ENCODE assay signal across 17 cellular contexts in the genomic region with DNA sequence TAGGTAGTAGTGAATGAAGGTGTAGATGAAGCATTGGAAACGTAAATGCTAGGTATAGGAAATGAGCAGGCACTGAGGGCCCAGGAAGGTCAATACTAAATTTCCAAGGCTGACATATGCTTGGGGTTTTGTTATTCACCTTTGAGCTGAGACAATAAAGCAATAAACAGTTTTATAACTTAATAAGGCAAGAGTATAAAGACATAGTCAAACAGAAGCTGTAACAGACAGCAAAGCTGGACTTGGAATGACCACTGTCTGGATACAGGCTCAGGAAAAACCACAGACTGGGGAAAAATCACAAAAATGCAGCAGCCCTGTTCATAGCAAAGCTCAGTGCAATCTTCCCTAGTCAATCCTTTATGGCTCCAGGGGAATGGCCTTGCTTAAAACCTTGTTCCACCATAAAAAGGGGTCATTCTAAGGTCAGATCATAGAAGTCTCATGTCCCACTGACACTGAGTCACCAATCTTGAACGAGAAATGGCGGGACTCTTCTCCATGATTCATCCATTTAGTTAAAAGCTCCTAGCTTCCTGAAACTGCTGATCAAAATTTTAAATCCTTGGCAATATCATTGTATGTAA.
DNase-seq lines count a peak whose midpoint lies in the region; ATAC-seq, FAIRE-seq and TF ChIP-seq lines count a peak whose summit lies in the region.
"Had no signal": no experiment of that assay in that cellular context is flagged by ENCODE, and none has a peak within 500 bp of the region (broad histone marks: within the 10 kb centered on the region; RNA-seq: fewer than 3 reads in every experiment).

No MANE protein-coding gene starts in this region.

- POLR2A ChIA-PET in AG04449 (lab: Yijun Ruan, JAX), result no interaction called here

- DNase-seq in AG04449 (ENCODE audit: low read depth, low spot score) (peak; percentile 90), LHCN-M2 (ENCODE audit: low read depth) (peak; percentile 65), Right ventricle myocardium inferior (ENCODE audit: missing footprints) (no peak), BE2C (no peak), NCI-H524 treated with DMSO at 0.1 percent for 48 hours (lab: John Stamatoyannopoulos, UW) (no peak)
- no peak for DNase-seq in activated effector memory CD4-positive, alpha-beta T cell treated with Interleukin-2 at 50 U/mL for 16 hours
- DNase-seq: activated CD4-positive, alpha-beta T cell treated with anti-CD3 and anti-CD28 coated beads for 48 hours; activated T-cell treated with anti-CD3 and anti-CD28 coated beads, Interleukin-2, amount 50 U/mL, for 4 hours; effector memory CD4-positive, alpha-beta T cell; hippocampal formation; NCI-H226; occipital lobe; stimulated activated CD4-positive, alpha-beta T cell treated with anti-CD3 and anti-CD28 coated beads, Interleukin-2, amount 100 ng/mL, for 24 hours; T-cell had no signal

- WGBS in mesodermal cell (ENCODE audit: insufficient coverage in 2 of 2), 2 experiments, result 86 to 100% methylated on average over 1 to 3 of the region's 3 CpGs

- CTCF ChIA-PET in AG04449 (lab: Yijun Ruan, JAX), result interaction anchor here (2.5 kb wide), 1 partner anchor 19 kb away, joined by 6 read pairs; no protein-coding TSS in a partner anchor

- no peak overlapping the region for H3K4me3 ChIP-seq in AG04449 (ENCODE audit: low read depth, low read length)
- no peak overlapping the region for H3K4me3 ChIP-seq in mesodermal cell (ENCODE audit: extremely low read depth, insufficient read depth, low read length, poor library complexity, severe bottlenecking)
- no peak overlapping the region for H3K4me3 ChIP-seq in BE2C (ENCODE audit: low read depth, low read length)

- TF ChIP-seq CTCF in AG04449 (IDR thresholded peaks at IDR 0.05; ENCODE audit: insufficient read depth, low read length, missing control alignments) (no peak), BE2C (IDR thresholded peaks at IDR 0.05; ENCODE audit: low read depth, low read length) (no peak)

- H3K4me1 ChIP-seq in mesodermal cell (ENCODE audit: control insufficient read depth, insufficient read depth, low read length, poor library complexity, severe bottlenecking) (peaks cover 9% of the 10 kb centered on the region), BE2C (no peaks in the 10 kb centered on the region)

- peak; percentile 57 for FAIRE-seq in colon (lab: Jason Lieb, UNC)

- ATAC-seq in Right ventricle myocardium inferior, result no peak
- ATAC-seq: activated T-cell treated with anti-CD3 and anti-CD28 coated beads, Interleukin-2, amount 50 U/mL, for 4 hours; T-cell had no signal

- no peaks in the 10 kb centered on the region for H3K36me3 ChIP-seq in mesodermal cell (ENCODE audit: control insufficient read depth, insufficient read depth, low read length)
- no peaks in the 10 kb centered on the region for H3K36me3 ChIP-seq in BE2C

- H3K9me3 ChIP-seq in mesodermal cell (ENCODE audit: control insufficient read depth, low read length), result no peaks in the 10 kb centered on the region
- no peaks in the 10 kb centered on the region for H3K9me3 ChIP-seq in BE2C

- intact Hi-C loops in Right ventricle myocardium inferior (cut with DNase I), result no loop called here

- H3K27ac ChIP-seq in mesodermal cell (ENCODE audit: low read depth, low read length, severe bottlenecking), result peak overlapping the region; percentile 41
- H3K27ac ChIP-seq: HL-60 had no signal

- H3K27me3 ChIP-seq in BE2C, result no peaks in the 10 kb centered on the region

Comparison
In these comparisons a context has a peak if more than half of its experiments do, and no peak if none do; other contexts are left out.
1. DNase-seq: peak in AG04449 (single experiment) and LHCN-M2 (single experiment); none in Right ventricle myocardium inferior (single experiment), BE2C (single experiment), activated effector memory CD4-positive, alpha-beta T cell treated with Interleukin-2 at 50 U/mL for 16 hours (single experiment) and NCI-H524 treated with DMSO at 0.1 percent for 48 hours (single experiment).